9 cellular contexts compared by ENCODE assay signal in the genomic region with DNA sequence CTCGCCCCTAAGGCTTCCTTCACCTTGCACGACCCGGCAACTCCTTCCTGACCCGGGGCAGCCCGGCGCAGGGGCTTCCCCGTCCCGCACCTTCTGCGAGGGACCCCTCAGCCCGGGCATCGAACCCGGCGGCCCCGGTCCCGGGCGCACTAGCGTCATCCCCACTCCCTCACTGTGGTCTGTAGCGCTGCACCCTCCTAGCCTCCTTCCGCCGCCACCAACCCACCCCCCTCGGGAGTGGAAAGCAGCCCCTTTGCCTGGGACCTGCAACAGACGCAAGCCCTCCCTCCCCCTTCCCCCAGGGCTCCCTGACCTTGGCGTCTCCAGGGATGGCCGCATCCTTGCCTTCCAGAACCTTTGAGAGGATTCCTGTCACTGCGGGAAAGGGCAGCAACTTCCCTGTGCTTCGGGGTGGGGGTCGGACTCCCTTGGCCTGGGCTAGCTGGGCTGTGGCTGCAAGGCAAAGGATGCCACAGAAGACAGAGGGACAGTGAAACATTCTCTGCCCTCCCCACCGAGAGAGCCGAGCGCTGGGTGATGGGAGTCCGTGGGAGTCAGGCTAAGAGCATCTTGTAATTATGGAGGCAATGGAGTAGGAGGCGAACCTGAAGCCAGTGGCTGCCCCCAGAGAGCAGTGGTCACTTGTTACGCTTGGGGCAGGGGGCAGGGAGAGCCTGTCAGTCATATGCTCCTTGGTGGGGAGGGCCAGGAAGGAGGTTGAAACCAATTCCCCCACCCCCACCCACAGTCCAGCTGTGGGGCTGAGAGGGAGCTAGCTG. TPM values are rescaled to one million over a fixed set of nuclear protein-coding genes. Genes with fewer than 3 reads are reported as not detected.
DNase-seq lines count a peak whose midpoint lies in the region; ATAC-seq, FAIRE-seq and TF ChIP-seq lines count a peak whose summit lies in the region.
"Had no signal": no experiment of that assay in that cellular context is flagged by ENCODE, and none has a peak within 500 bp of the region (broad histone marks: within the 10 kb centered on the region; RNA-seq: fewer than 3 reads in every experiment).

No MANE protein-coding gene starts in this region.

- no peak for TF ChIP-seq RAD21 in K562 (CRISPR knock-in tag; conservative IDR thresholded peaks at IDR 0.05 in 1 of 2, IDR thresholded peaks at IDR 0.05 in 1 of 2)

- peaks cover 35% of the 10 kb centered on the region for H3K36me3 Mint-ChIP-seq in CD4-positive, alpha-beta T cell (ENCODE audit: low read depth)

- H3K4me3 ChIP-seq in HFF-Myc (replicated peaks; ENCODE audit: low read depth, low read length): peak overlapping the region; percentile 75
- no peak overlapping the region for H3K4me3 ChIP-seq in K562
- H3K4me3 ChIP-seq in lower lobe of right lung: peak overlapping the region; percentile 64
- peak overlapping the region; percentile 49 for H3K4me3 ChIP-seq in urinary bladder (ENCODE audit: low read depth, low read length)

- no peaks in the 10 kb centered on the region for H3K9me1 ChIP-seq in K562 (ENCODE audit: control insufficient read depth, insufficient read depth, low read length)

- no peak for TF ChIP-seq CTCF in CD4-positive, alpha-beta T cell (IDR thresholded peaks at IDR 0.05)
- no peak for TF ChIP-seq CTCF in HFF-Myc (IDR thresholded peaks at IDR 0.05; ENCODE audit: low read depth, low read length, missing control alignments)
- no peak for TF ChIP-seq CTCF in K562 (IDR thresholded peaks at IDR 0.05 in 2 of 3, conservative IDR thresholded peaks at IDR 0.05 in 1 of 3; ENCODE audit: insufficient read depth in 2 of 3, low read depth in 1 of 3, low read length in 3 of 3)
- TF ChIP-seq CTCF in lower lobe of right lung (IDR thresholded peaks at IDR 0.05): no peak

- CTCF ChIA-PET in CD4-positive, alpha-beta T cell (lab: Charles Lee): interaction anchor here (1.2 kb wide), 1 partner anchor 19 kb away, joined by 3 read pairs; a partner anchor contains a TSS
- CTCF ChIA-PET in K562 (lab: Yijun Ruan, JAX; ENCODE audit: low intra/inter-chr PET ratio): no interaction called here

- no peak for DNase-seq in CD4-positive, alpha-beta T cell
- DNase-seq in HFF-Myc (ENCODE audit: extremely low read depth, low read depth): no peak
- DNase-seq in K562 (ENCODE audit: extremely low read depth in 1 of 4, low spot score in 3 of 4): no peak
- DNase-seq in lower lobe of right lung: no peak
- DNase-seq in NCI-H226: no peak
- no peak for DNase-seq in dermis blood vessel endothelial cell

- no peak overlapping the region for H3K4me2 ChIP-seq in K562 (ENCODE audit: insufficient read depth, low read length)

- H2AFZ ChIP-seq in K562 (ENCODE audit: low read depth, low read length): no peak overlapping the region

- POLR2A ChIA-PET in CD4-positive, alpha-beta T cell (lab: Charles Lee): interaction anchor here (0.9 kb wide), 1 partner anchor 9 kb away, joined by 3 read pairs; no protein-coding TSS in a partner anchor
- POLR2A ChIA-PET in K562 (lab: Yijun Ruan, JAX): no interaction called here

- no peak for FAIRE-seq in K562 (lab: Jason Lieb, UNC)

- in situ Hi-C loops in K562 (cut with MboI): no loop called here

- H4K20me1 ChIP-seq in K562 (replicated peaks; ENCODE audit: control insufficient read depth, insufficient read depth, low read length): 0 out of 2 replicates have a peak, but pooled peaks cover 5% of the 10 kb centered on the region

- no peak overlapping the region for H3K27ac Mint-ChIP-seq in CD4-positive, alpha-beta T cell

- peaks cover 37% of the 10 kb centered on the region for H3K27me3 Mint-ChIP-seq in CD4-positive, alpha-beta T cell

- WGBS in K562 (ENCODE audit: insufficient coverage, low coverage, missing lambda C conversion rate): 7% methylated on average over 31 of the region's 33 CpGs
- 5% methylated on average over 33 of the region's 33 CpGs for WGBS in urinary bladder

- no peak for TF ChIP-seq POLR2A in K562 (conservative IDR thresholded peaks at IDR 0.05)

- H3K9me3 ChIP-seq in CD4-positive, alpha-beta T cell (ENCODE audit: control insufficient read depth, low read length): no peaks in the 10 kb centered on the region
- H3K9me3 ChIP-seq in K562 (replicated peaks; ENCODE audit: control insufficient read depth, insufficient read depth, low read depth, low read length) (no peaks in the 10 kb centered on the region), lower lobe of right lung (no peaks in the 10 kb centered on the region)

- H3K9ac ChIP-seq in K562 (ENCODE audit: insufficient read depth in 1 of 2, low read depth in 2 of 2, low read length in 2 of 2): peak overlapping the region in 1 of 2 experiments; percentile 62; a peak in 2 of 4 replicates

- peak; percentile 48 for ATAC-seq in CD4-positive, alpha-beta T cell (ENCODE audit: poor library complexity)
- ATAC-seq in K562: no peak
- peak; percentile 2 for ATAC-seq in lower lobe of right lung
- ATAC-seq in GM18858 (IDR thresholded peaks at IDR 0.05; ENCODE audit: unreplicated experiment): no peak

- peaks cover 0 to 22% of the 10 kb centered on the region in 2 experiments; a peak in 3 of 5 replicates for H3K4me1 ChIP-seq in K562 (replicated peaks in 1 of 2; ENCODE audit: control insufficient read depth in 2 of 2, insufficient read depth in 2 of 2, low read length in 2 of 2)
- H3K4me1 ChIP-seq in lower lobe of right lung: peaks cover 19% of the 10 kb centered on the region
- no peaks in the 10 kb centered on the region for H3K4me1 ChIP-seq in urinary bladder (ENCODE audit: insufficient read depth)

- H3K4me3 Mint-ChIP-seq in CD4-positive, alpha-beta T cell: peak overlapping the region; percentile 65

- TF ChIP-seq EP300 in K562 (IDR thresholded peaks at IDR 0.05; ENCODE audit: low read length): no peak

- H3K4me1 Mint-ChIP-seq in CD4-positive, alpha-beta T cell (ENCODE audit: low read depth): peaks cover 5% of the 10 kb centered on the region

- intact Hi-C loops in CD4-positive, alpha-beta T cell (cut with DNase I, micrococcal nuclease): no loop called here
- intact Hi-C loops in K562 (cut with micrococcal nuclease): no loop called here
- intact Hi-C loops in lower lobe of right lung (cut with DNase I): no loop called here

- peaks cover 25% of the 10 kb centered on the region for H3K27me3 ChIP-seq in CD4-positive, alpha-beta T cell (ENCODE audit: control insufficient read depth, insufficient read depth, low read length)
- H3K27me3 ChIP-seq in K562 (ENCODE audit: control insufficient read depth in 2 of 2, insufficient read depth in 2 of 2, low read length in 2 of 2): peaks cover 42 to 56% of the 10 kb centered on the region in 2 experiments
- H3K27me3 ChIP-seq in lower lobe of right lung (ENCODE audit: low read depth): peaks cover 20% of the 10 kb centered on the region

- no peak overlapping the region for H3K27ac ChIP-seq in CD4-positive, alpha-beta T cell (ENCODE audit: low read depth, low read length)
- no peak overlapping the region for H3K27ac ChIP-seq in K562 (ENCODE audit: extremely low read depth, low read depth, low read length)
- H3K27ac ChIP-seq in lower lobe of right lung: no peak overlapping the region
- H3K27ac ChIP-seq in urinary bladder (ENCODE audit: low read depth): no peak overlapping the region

- H3K9me3 Mint-ChIP-seq in CD4-positive, alpha-beta T cell: no peaks in the 10 kb centered on the region

- no TSS peak for BruUV-seq in K562 (replicated peaks; lab: Mats Ljungman, UMichigan)

- H3K79me2 ChIP-seq in K562 (ENCODE audit: control insufficient read depth, insufficient read depth, low read length): no peaks in the 10 kb centered on the region

- H3K36me3 ChIP-seq in K562 (ENCODE audit: control insufficient read depth, insufficient read depth, low read length) (peaks cover 31% of the 10 kb centered on the region), lower lobe of right lung (peaks cover 30% of the 10 kb centered on the region), urinary bladder (ENCODE audit: insufficient read depth) (peaks cover 11% of the 10 kb centered on the region)

RNA-seq across cellular contexts. Expression of a gene that starts 0.8 kb away (rescaled TPM):
- not detected for total RNA-seq in CD4-positive, alpha-beta T cell
- 0.77 and 2.6 TPM in 2 replicates for total RNA-seq in K562 (2011; cell fraction: chromatin; rRNA removed; ENCODE audit: low replicate concordance)
- 1.4 and 2.5 TPM in 2 replicates for total RNA-seq in K562 (2011; cell fraction: nucleolus; rRNA removed)
- total RNA-seq in K562 (2011; cell fraction: nucleoplasm; rRNA removed): 1.2 and 2.1 TPM in 2 replicates
- total RNA-seq in K562 (2014; rRNA removed): 0.12 and 0.14 TPM in 2 replicates
- total RNA-seq in K562 (2014; rRNA removed; fragmentation: Illumina TruSeq; extraction: Trizol): not detected in 2 replicates
- total RNA-seq in K562 (2015; rRNA removed; fragmentation: Illumina TruSeq; extraction: Trizol): 0.04 TPM in 1 of 2 replicates, not detected in the other
- total RNA-seq in K562 (2021): 0.24 and 0.47 TPM in 2 replicates
- 0.18 and 0.20 TPM in 2 replicates for polyA plus RNA-seq in K562 (2011; rRNA removed)
- 0.03 and 0.30 TPM in 2 replicates for polyA plus RNA-seq in K562 (2011; cell fraction: cytosol; rRNA removed)
- polyA plus RNA-seq in K562 (2011; cell fraction: nucleus; rRNA removed): 1.1 and 3.4 TPM in 2 replicates
- polyA plus RNA-seq in K562 (2012): 0.12 and 0.26 TPM in 2 replicates
- polyA plus RNA-seq in K562 (2014; fragmentation: Illumina TruSeq; extraction: Trizol): not detected in 2 replicates
- polyA plus RNA-seq in K562 (2014; fragmentation: Nextera tagmentation; extraction: Ambion mirVana): not detected
- polyA plus RNA-seq in K562 (2014; rRNA removed): 0.93 and 1.1 TPM in 2 replicates
- 0.15 and 0.46 TPM in 2 replicates for polyA minus RNA-seq in K562 (2011; rRNA and poly(A)+ RNA removed)
- polyA minus RNA-seq in K562 (2011; cell fraction: cytosol; rRNA and poly(A)+ RNA removed): 0.73 and 1.4 TPM in 2 replicates
- 1.8 and 2.2 TPM in 2 replicates for polyA minus RNA-seq in K562 (2011; cell fraction: nucleus; rRNA and poly(A)+ RNA removed)
- total RNA-seq in lower lobe of right lung: 13.9 TPM
- 14.0 TPM for total RNA-seq in urinary bladder
- polyA plus RNA-seq in urinary bladder: 7.5 TPM
- 99.5 and 112 TPM in 2 replicates for total RNA-seq in dermis blood vessel endothelial cell

RNA-seq across cellular contexts. Expression of a gene that starts 11.1 kb away (rescaled TPM):
- total RNA-seq in CD4-positive, alpha-beta T cell: 10 to 100 TPM; 27.8 to 32.9 TPM
- 15.1 and 39.4 TPM in 2 replicates for total RNA-seq in K562 (2011; cell fraction: chromatin; rRNA removed; ENCODE audit: low replicate concordance)
- total RNA-seq in K562 (2011; cell fraction: nucleolus; rRNA removed): 48.2 and 68.0 TPM in 2 replicates
- total RNA-seq in K562 (2011; cell fraction: nucleoplasm; rRNA removed): 65.5 and 90.9 TPM in 2 replicates
- total RNA-seq in K562 (2014; rRNA removed): 26.8 and 48.2 TPM in 2 replicates
- total RNA-seq in K562 (2014; rRNA removed; fragmentation: Illumina TruSeq; extraction: Trizol): 23.3 and 30.5 TPM in 2 replicates
- 31.3 and 32.7 TPM in 2 replicates for total RNA-seq in K562 (2015; rRNA removed; fragmentation: Illumina TruSeq; extraction: Trizol)
- 69.8 and 79.0 TPM in 2 replicates for total RNA-seq in K562 (2021)
- polyA plus RNA-seq in K562 (2011; rRNA removed): 16.2 and 24.9 TPM in 2 replicates
- 21.6 and 39.6 TPM in 2 replicates for polyA plus RNA-seq in K562 (2011; cell fraction: cytosol; rRNA removed)
- polyA plus RNA-seq in K562 (2011; cell fraction: nucleus; rRNA removed): 16.5 and 20.7 TPM in 2 replicates
- polyA plus RNA-seq in K562 (2012): 43.2 and 51.4 TPM in 2 replicates
- 71.3 and 83.1 TPM in 2 replicates for polyA plus RNA-seq in K562 (2014; fragmentation: Illumina TruSeq; extraction: Trizol)
- 10 to 100 TPM in 1 of 2 experiments, 1 to 10 TPM in 1; 9.2 to 18.3 TPM for polyA plus RNA-seq in K562 (2014; fragmentation: Nextera tagmentation; extraction: Ambion mirVana)
- 31.7 and 44.0 TPM in 2 replicates for polyA plus RNA-seq in K562 (2014; rRNA removed)
- 10.7 and 12.1 TPM in 2 replicates for polyA minus RNA-seq in K562 (2011; rRNA and poly(A)+ RNA removed)
- polyA minus RNA-seq in K562 (2011; cell fraction: cytosol; rRNA and poly(A)+ RNA removed): 20.4 and 24.0 TPM in 2 replicates
- 5.5 and 8.0 TPM in 2 replicates for polyA minus RNA-seq in K562 (2011; cell fraction: nucleus; rRNA and poly(A)+ RNA removed)
- 142 TPM for total RNA-seq in lower lobe of right lung
- total RNA-seq in urinary bladder: 32.9 TPM
- polyA plus RNA-seq in urinary bladder: 183 TPM
- total RNA-seq in dermis blood vessel endothelial cell: 63.6 and 114 TPM in 2 replicates

RNA-seq across cellular contexts. Expression of a gene that starts 18.7 kb away (rescaled TPM):
- total RNA-seq in CD4-positive, alpha-beta T cell: 10 to 100 TPM; 63.2 to 67.3 TPM
- 44.6 and 81.5 TPM in 2 replicates for total RNA-seq in K562 (2011; cell fraction: chromatin; rRNA removed; ENCODE audit: low replicate concordance)
- 57.1 and 61.7 TPM in 2 replicates for total RNA-seq in K562 (2011; cell fraction: nucleolus; rRNA removed)
- 54.4 and 88.4 TPM in 2 replicates for total RNA-seq in K562 (2011; cell fraction: nucleoplasm; rRNA removed)
- total RNA-seq in K562 (2014; rRNA removed): 93.5 and 122 TPM in 2 replicates
- total RNA-seq in K562 (2014; rRNA removed; fragmentation: Illumina TruSeq; extraction: Trizol): 58.4 and 68.0 TPM in 2 replicates
- total RNA-seq in K562 (2015; rRNA removed; fragmentation: Illumina TruSeq; extraction: Trizol): 84.9 and 89.6 TPM in 2 replicates
- 193 and 208 TPM in 2 replicates for total RNA-seq in K562 (2021)
- polyA plus RNA-seq in K562 (2011; rRNA removed): 31.5 and 61.8 TPM in 2 replicates
- 40.2 and 96.7 TPM in 2 replicates for polyA plus RNA-seq in K562 (2011; cell fraction: cytosol; rRNA removed)
- 41.7 and 70.4 TPM in 2 replicates for polyA plus RNA-seq in K562 (2011; cell fraction: nucleus; rRNA removed)
- polyA plus RNA-seq in K562 (2012): 146 and 194 TPM in 2 replicates
- 212 and 213 TPM in 2 replicates for polyA plus RNA-seq in K562 (2014; fragmentation: Illumina TruSeq; extraction: Trizol)
- polyA plus RNA-seq in K562 (2014; fragmentation: Nextera tagmentation; extraction: Ambion mirVana): 10 to 100 TPM in 1 of 2 experiments, 1 to 10 TPM in 1; 9.4 to 16.5 TPM
- 73.1 and 73.2 TPM in 2 replicates for polyA plus RNA-seq in K562 (2014; rRNA removed)
- 23.9 and 28.7 TPM in 2 replicates for polyA minus RNA-seq in K562 (2011; rRNA and poly(A)+ RNA removed)
- polyA minus RNA-seq in K562 (2011; cell fraction: cytosol; rRNA and poly(A)+ RNA removed): 53.3 and 75.9 TPM in 2 replicates
- 41.1 and 43.4 TPM in 2 replicates for polyA minus RNA-seq in K562 (2011; cell fraction: nucleus; rRNA and poly(A)+ RNA removed)
- 58.1 TPM for total RNA-seq in lower lobe of right lung
- total RNA-seq in urinary bladder: 31.2 TPM
- polyA plus RNA-seq in urinary bladder: 83.0 TPM
- 45.8 and 79.6 TPM in 2 replicates for total RNA-seq in dermis blood vessel endothelial cell

RNA-seq across cellular contexts. Expression of a gene that starts 26.9 kb away (rescaled TPM):
- 10 to 100 TPM; 10.5 to 11.9 TPM for total RNA-seq in CD4-positive, alpha-beta T cell
- not detected in 2 replicates for total RNA-seq in K562 (2011; cell fraction: chromatin; rRNA removed; ENCODE audit: low replicate concordance)
- not detected in 2 replicates for total RNA-seq in K562 (2011; cell fraction: nucleolus; rRNA removed)
- total RNA-seq in K562 (2011; cell fraction: nucleoplasm; rRNA removed): not detected in 2 replicates
- total RNA-seq in K562 (2014; rRNA removed) (not detected in 2 replicates), K562 (2014; rRNA removed; fragmentation: Illumina TruSeq; extraction: Trizol) (not detected in 2 replicates), K562 (2015; rRNA removed; fragmentation: Illumina TruSeq; extraction: Trizol) (not detected in 2 replicates), K562 (2021) (0.27 and 0.45 TPM in 2 replicates), lower lobe of right lung (199 TPM), urinary bladder (12.7 TPM), dermis blood vessel endothelial cell (8.7 and 9.0 TPM in 2 replicates)
- polyA plus RNA-seq in K562 (2011; rRNA removed) (not detected in 2 replicates), K562 (2014; fragmentation: Illumina TruSeq; extraction: Trizol) (not detected in 2 replicates), K562 (2014; fragmentation: Nextera tagmentation; extraction: Ambion mirVana) (not detected), K562 (2014; rRNA removed) (0.07 TPM in 1 of 2 replicates, not detected in the other), urinary bladder (34.7 TPM)
- not detected in 2 replicates for polyA plus RNA-seq in K562 (2011; cell fraction: cytosol; rRNA removed)
- polyA plus RNA-seq in K562 (2011; cell fraction: nucleus; rRNA removed): not detected in 2 replicates
- not detected in 2 replicates for polyA plus RNA-seq in K562 (2012)
- polyA minus RNA-seq in K562 (2011; rRNA and poly(A)+ RNA removed): not detected in 2 replicates
- not detected in 2 replicates for polyA minus RNA-seq in K562 (2011; cell fraction: cytosol; rRNA and poly(A)+ RNA removed)
- polyA minus RNA-seq in K562 (2011; cell fraction: nucleus; rRNA and poly(A)+ RNA removed): not detected in 2 replicates
- total RNA-seq: NCI-H460 had no signal

RNA-seq across cellular contexts. Expression of a gene that starts 46.4 kb away (rescaled TPM):
- 100 to 1,000 TPM; 814 to 827 TPM for total RNA-seq in CD4-positive, alpha-beta T cell
- not detected in 2 replicates for total RNA-seq in K562 (2011; cell fraction: chromatin; rRNA removed; ENCODE audit: low replicate concordance)
- total RNA-seq in K562 (2011; cell fraction: nucleolus; rRNA removed): not detected in 2 replicates
- not detected in 2 replicates for total RNA-seq in K562 (2011; cell fraction: nucleoplasm; rRNA removed)
- total RNA-seq in K562 (2014; rRNA removed) (not detected in 2 replicates), K562 (2014; rRNA removed; fragmentation: Illumina TruSeq; extraction: Trizol) (not detected in 2 replicates), K562 (2015; rRNA removed; fragmentation: Illumina TruSeq; extraction: Trizol) (not detected in 2 replicates), K562 (2021) (0.84 and 1.5 TPM in 2 replicates), lower lobe of right lung (6.1 TPM), urinary bladder (0.95 TPM), dermis blood vessel endothelial cell (not detected in 2 replicates)
- polyA plus RNA-seq in K562 (2011; rRNA removed) (not detected in 2 replicates), K562 (2014; fragmentation: Illumina TruSeq; extraction: Trizol) (not detected in 2 replicates), K562 (2014; fragmentation: Nextera tagmentation; extraction: Ambion mirVana) (not detected), K562 (2014; rRNA removed) (not detected in 2 replicates), urinary bladder (0.61 TPM)
- polyA plus RNA-seq in K562 (2011; cell fraction: cytosol; rRNA removed): not detected in 2 replicates
- not detected in 2 replicates for polyA plus RNA-seq in K562 (2011; cell fraction: nucleus; rRNA removed)
- polyA plus RNA-seq in K562 (2012): not detected in 2 replicates
- polyA minus RNA-seq in K562 (2011; rRNA and poly(A)+ RNA removed): not detected in 2 replicates
- polyA minus RNA-seq in K562 (2011; cell fraction: cytosol; rRNA and poly(A)+ RNA removed): not detected in 2 replicates
- polyA minus RNA-seq in K562 (2011; cell fraction: nucleus; rRNA and poly(A)+ RNA removed): not detected in 2 replicates
- total RNA-seq: NCI-H460 had no signal

Comparison
In these comparisons a context has a peak if more than half of its experiments do, and no peak if none do; other contexts are left out.
1. ATAC-seq: peak in CD4-positive, alpha-beta T cell (single experiment) and lower lobe of right lung (2 of 2); none in K562 (single experiment) and GM18858 (single experiment).